ENCODE assay signal across 1 cellular context in the genomic region with DNA sequence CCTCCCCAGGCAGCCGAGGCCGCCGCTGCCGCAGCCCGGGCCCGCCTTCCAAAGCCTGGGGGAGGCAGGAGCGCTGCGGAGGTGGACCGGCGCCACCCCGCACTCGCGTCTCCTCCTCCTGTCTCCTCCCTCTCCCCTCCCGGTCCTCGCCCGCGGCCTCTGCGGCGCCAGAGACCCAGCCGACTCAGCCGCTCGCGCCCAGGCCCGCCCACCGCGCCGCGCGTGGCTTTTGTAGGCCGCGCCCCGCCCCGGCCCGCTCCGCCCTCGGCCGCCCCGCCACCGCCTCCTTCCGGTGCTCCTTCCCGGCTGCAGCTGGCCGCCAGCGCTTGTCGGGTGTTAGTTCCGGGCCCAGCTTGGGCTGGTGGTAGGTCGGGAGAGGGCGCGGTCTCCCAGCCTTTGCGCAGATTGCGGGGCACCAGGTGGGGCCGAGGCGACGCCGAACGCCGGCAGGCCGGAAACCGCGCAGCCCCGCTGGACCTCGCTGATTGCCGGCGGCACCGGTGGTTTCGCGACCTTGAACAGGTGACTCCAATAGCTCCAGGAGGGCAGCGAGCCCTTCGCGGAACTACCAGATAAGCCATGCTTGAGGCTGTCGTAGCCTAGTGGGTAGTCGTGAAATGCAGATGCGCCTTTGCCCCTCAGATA.
TF ChIP-seq lines count a peak whose summit lies in the region.

CAPRIN2 (minus strand) TSS at position 202 of the 645 bp plus-strand sequence. CDS start 1,431 bp downstream, outside the sequence.

TF ChIP-seq in HepG2, 621 proteins besides CTCF, POLR2A, EP300 and RAD21 (continued from another document and continues in another):
- TF ChIP-seq ZNF362 (CRISPR knock-in tag; IDR thresholded peaks at IDR 0.05; ENCODE audit: borderline replicate concordance): peak; percentile 34; the same call in 1 of the 2 replicates
- TF ChIP-seq SRY (CRISPR knock-in tag; IDR thresholded peaks at IDR 0.05): peak; percentile 95
- TF ChIP-seq ELF4 (CRISPR knock-in tag; IDR thresholded peaks at IDR 0.05; ENCODE audit: borderline replicate concordance): no peak
- TF ChIP-seq SRSF4 (IDR thresholded peaks at IDR 0.05; ENCODE audit: low read depth, low read length, poor library complexity, severe bottlenecking): no peak
- TF ChIP-seq HMG20B (CRISPR knock-in tag; conservative IDR thresholded peaks at IDR 0.05): 0 out of 2 replicates have a peak, but pooled peaks have one; percentile 19
- no peak for TF ChIP-seq ZNF720 (CRISPR knock-in tag; IDR thresholded peaks at IDR 0.05)
- no peak for TF ChIP-seq RFX5 (IDR thresholded peaks at IDR 0.05; ENCODE audit: low read depth, low read length)
- peak; percentile 78 for TF ChIP-seq BCL6 (CRISPR knock-in tag; IDR thresholded peaks at IDR 0.05)
- TF ChIP-seq, protein P1, sequence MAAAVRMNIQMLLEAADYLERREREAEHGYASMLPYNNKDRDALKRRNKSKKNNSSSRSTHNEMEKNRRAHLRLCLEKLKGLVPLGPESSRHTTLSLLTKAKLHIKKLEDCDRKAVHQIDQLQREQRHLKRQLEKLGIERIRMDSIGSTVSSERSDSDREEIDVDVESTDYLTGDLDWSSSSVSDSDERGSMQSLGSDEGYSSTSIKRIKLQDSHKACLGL (CRISPR knock-in tag; IDR thresholded peaks at IDR 0.05): 0 out of 2 replicates have a peak, but pooled peaks have one; percentile 49
- TF ChIP-seq ZNF333 (CRISPR knock-in tag; IDR thresholded peaks at IDR 0.05; ENCODE audit: borderline replicate concordance): no peak
- 0 out of 2 replicates have a peak, but pooled peaks have one; percentile 57 for TF ChIP-seq SNAPC2 (CRISPR knock-in tag; IDR thresholded peaks at IDR 0.05)
- TF ChIP-seq ZNF232 (CRISPR knock-in tag; IDR thresholded peaks at IDR 0.05; ENCODE audit: borderline replicate concordance): no peak
- no peak for TF ChIP-seq ZNF510 (CRISPR knock-in tag; IDR thresholded peaks at IDR 0.05; ENCODE audit: low read depth)
- no peak for TF ChIP-seq NFRKB (IDR thresholded peaks at IDR 0.05)
- TF ChIP-seq ZBTB14 (CRISPR knock-in tag; IDR thresholded peaks at IDR 0.05): no peak
- peak; percentile 93 for TF ChIP-seq GABPB1 (CRISPR knock-in tag; IDR thresholded peaks at IDR 0.05)
- TF ChIP-seq NCOA1 (CRISPR knock-in tag; IDR thresholded peaks at IDR 0.05): no peak
- TF ChIP-seq ZFP41 (CRISPR knock-in tag; IDR thresholded peaks at IDR 0.05; ENCODE audit: borderline replicate concordance): peak; percentile 38; the same call in 1 of the 2 replicates
- no peak for TF ChIP-seq CENPX (CRISPR knock-in tag; IDR thresholded peaks at IDR 0.05)
- peak; percentile 84 for TF ChIP-seq SP4 (CRISPR knock-in tag; IDR thresholded peaks at IDR 0.05)
- TF ChIP-seq, protein P2, sequence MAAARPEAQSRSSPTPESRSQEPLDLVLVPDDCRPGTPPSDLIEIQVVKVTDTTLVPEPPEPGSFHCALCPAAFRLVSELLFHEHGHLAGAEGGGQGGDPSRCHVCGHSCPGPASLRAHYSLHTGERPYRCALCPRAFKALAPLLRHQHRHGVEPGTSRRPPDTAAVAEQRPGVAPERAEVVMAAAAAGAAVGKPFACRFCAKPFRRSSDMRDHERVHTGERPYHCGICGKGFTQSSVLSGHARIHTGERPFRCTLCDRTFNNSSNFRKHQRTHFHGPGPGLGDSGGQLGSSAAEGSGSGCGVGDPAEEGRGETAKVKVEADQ (CRISPR knock-in tag; IDR thresholded peaks at IDR 0.05; ENCODE audit: borderline replicate concordance): no peak; the same call in 1 of the 2 replicates
- TF ChIP-seq DMAP1 (CRISPR knock-in tag; IDR thresholded peaks at IDR 0.05): peak; percentile 71; the same call in 1 of the 2 replicates
- no peak for TF ChIP-seq KDM1A (CRISPR knock-in tag; IDR thresholded peaks at IDR 0.05)
- TF ChIP-seq EEA1 (CRISPR knock-in tag; IDR thresholded peaks at IDR 0.05; ENCODE audit: borderline replicate concordance): no peak
- no peak for TF ChIP-seq SMAD9 (CRISPR knock-in tag; IDR thresholded peaks at IDR 0.05)
- TF ChIP-seq RXRA (CRISPR knock-in tag; IDR thresholded peaks at IDR 0.05): peak; percentile 69
- peak; percentile 69; the same call in 1 of the 2 replicates for TF ChIP-seq ZNF619 (CRISPR knock-in tag; IDR thresholded peaks at IDR 0.05)
- TF ChIP-seq ZNF552 (CRISPR knock-in tag; IDR thresholded peaks at IDR 0.05; ENCODE audit: borderline replicate concordance): peak; percentile 47; the same call in 1 of the 2 replicates
- no peak for TF ChIP-seq NFE2 (CRISPR knock-in tag; IDR thresholded peaks at IDR 0.05)
- TF ChIP-seq ADNP (CRISPR knock-in tag; IDR thresholded peaks at IDR 0.05): no peak
- no peak for TF ChIP-seq CHD4 (IDR thresholded peaks at IDR 0.05; ENCODE audit: borderline replicate concordance, low read length)
- TF ChIP-seq, protein P3, sequence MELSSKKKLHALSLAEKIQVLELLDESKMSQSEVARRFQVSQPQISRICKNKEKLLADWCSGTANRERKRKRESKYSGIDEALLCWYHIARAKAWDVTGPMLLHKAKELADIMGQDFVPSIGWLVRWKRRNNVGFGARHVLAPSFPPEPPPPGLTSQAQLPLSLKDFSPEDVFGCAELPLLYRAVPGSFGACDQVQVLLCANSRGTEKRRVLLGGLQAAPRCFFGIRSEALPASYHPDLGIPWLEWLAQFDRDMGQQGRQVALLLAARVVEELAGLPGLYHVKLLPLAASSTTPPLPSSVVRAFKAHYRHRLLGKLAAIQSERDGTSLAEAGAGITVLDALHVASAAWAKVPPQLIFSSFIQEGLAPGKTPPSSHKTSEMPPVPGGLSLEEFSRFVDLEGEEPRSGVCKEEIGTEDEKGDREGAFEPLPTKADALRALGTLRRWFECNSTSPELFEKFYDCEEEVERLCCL (CRISPR knock-in tag; IDR thresholded peaks at IDR 0.05; ENCODE audit: borderline replicate concordance): 0 out of 2 replicates have a peak, but pooled peaks have one; percentile 60
- peak; percentile 70; the same call in 1 of the 2 replicates for TF ChIP-seq NRL (CRISPR knock-in tag; IDR thresholded peaks at IDR 0.05; ENCODE audit: borderline replicate concordance)
- TF ChIP-seq ZNF234 (CRISPR knock-in tag; conservative IDR thresholded peaks at IDR 0.05): 0 out of 2 replicates have a peak, but pooled peaks have one; percentile 76
- no peak for TF ChIP-seq HOXD1 (CRISPR knock-in tag; IDR thresholded peaks at IDR 0.05)
- TF ChIP-seq ARID3A (IDR thresholded peaks at IDR 0.05; ENCODE audit: low read depth, low read length): no peak
- TF ChIP-seq ZC3H4 (CRISPR knock-in tag; IDR thresholded peaks at IDR 0.05; ENCODE audit: borderline replicate concordance): no peak
- TF ChIP-seq SIX1 (CRISPR knock-in tag; IDR thresholded peaks at IDR 0.05; ENCODE audit: borderline replicate concordance): no peak
- TF ChIP-seq, protein P4, sequence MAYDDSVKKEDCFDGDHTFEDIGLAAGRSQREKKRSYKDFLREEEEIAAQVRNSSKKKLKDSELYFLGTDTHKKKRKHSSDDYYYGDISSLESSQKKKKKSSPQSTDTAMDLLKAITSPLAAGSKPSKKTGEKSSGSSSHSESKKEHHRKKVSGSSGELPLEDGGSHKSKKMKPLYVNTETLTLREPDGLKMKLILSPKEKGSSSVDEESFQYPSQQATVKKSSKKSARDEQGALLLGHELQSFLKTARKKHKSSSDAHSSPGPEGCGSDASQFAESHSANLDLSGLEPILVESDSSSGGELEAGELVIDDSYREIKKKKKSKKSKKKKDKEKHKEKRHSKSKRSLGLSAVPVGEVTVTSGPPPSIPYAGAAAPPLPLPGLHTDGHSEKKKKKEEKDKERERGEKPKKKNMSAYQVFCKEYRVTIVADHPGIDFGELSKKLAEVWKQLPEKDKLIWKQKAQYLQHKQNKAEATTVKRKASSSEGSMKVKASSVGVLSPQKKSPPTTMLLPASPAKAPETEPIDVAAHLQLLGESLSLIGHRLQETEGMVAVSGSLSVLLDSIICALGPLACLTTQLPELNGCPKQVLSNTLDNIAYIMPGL (CRISPR knock-in tag; IDR thresholded peaks at IDR 0.05; ENCODE audit: borderline replicate concordance in 1 of 2, low read depth in 1 of 2): peak; percentile 84 to 91
- TF ChIP-seq ZBTB1 (CRISPR knock-in tag; IDR thresholded peaks at IDR 0.05; ENCODE audit: borderline replicate concordance): peak; percentile 19; the same call in 1 of the 2 replicates
- TF ChIP-seq, protein P5, sequence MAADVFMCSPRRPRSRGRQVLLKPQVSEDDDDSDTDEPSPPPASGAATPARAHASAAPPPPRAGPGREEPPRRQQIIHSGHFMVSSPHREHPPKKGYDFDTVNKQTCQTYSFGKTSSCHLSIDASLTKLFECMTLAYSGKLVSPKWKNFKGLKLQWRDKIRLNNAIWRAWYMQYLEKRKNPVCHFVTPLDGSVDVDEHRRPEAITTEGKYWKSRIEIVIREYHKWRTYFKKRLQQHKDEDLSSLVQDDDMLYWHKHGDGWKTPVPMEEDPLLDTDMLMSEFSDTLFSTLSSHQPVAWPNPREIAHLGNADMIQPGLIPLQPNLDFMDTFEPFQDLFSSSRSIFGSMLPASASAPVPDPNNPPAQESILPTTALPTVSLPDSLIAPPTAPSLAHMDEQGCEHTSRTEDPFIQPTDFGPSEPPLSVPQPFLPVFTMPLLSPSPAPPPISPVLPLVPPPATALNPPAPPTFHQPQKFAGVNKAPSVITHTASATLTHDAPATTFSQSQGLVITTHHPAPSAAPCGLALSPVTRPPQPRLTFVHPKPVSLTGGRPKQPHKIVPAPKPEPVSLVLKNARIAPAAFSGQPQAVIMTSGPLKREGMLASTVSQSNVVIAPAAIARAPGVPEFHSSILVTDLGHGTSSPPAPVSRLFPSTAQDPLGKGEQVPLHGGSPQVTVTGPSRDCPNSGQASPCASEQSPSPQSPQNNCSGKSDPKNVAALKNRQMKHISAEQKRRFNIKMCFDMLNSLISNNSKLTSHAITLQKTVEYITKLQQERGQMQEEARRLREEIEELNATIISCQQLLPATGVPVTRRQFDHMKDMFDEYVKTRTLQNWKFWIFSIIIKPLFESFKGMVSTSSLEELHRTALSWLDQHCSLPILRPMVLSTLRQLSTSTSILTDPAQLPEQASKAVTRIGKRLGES (CRISPR knock-in tag; IDR thresholded peaks at IDR 0.05; ENCODE audit: borderline replicate concordance): no peak
- TF ChIP-seq HNF4G (IDR thresholded peaks at IDR 0.05; ENCODE audit: borderline replicate concordance, low read depth, low read length): no peak
- TF ChIP-seq HNF4G (CRISPR knock-in tag; IDR thresholded peaks at IDR 0.05; ENCODE audit: borderline replicate concordance, low read depth): peak; percentile 68; the same call in 1 of the 2 replicates
- TF ChIP-seq TRIM22 (IDR thresholded peaks at IDR 0.05): no peak
- peak; percentile 79; the same call in 1 of the 2 replicates for TF ChIP-seq KLF12 (CRISPR knock-in tag; IDR thresholded peaks at IDR 0.05; ENCODE audit: borderline replicate concordance)
- TF ChIP-seq SRSF9 (IDR thresholded peaks at IDR 0.05; ENCODE audit: borderline replicate concordance, insufficient read depth, low read depth, low read length, poor library complexity, severe bottlenecking): no peak
- peak; percentile 52 for TF ChIP-seq TEAD3 (CRISPR knock-in tag; optimal IDR thresholded peaks at IDR 0.05; ENCODE audit: borderline replicate concordance)
- TF ChIP-seq, protein P6, sequence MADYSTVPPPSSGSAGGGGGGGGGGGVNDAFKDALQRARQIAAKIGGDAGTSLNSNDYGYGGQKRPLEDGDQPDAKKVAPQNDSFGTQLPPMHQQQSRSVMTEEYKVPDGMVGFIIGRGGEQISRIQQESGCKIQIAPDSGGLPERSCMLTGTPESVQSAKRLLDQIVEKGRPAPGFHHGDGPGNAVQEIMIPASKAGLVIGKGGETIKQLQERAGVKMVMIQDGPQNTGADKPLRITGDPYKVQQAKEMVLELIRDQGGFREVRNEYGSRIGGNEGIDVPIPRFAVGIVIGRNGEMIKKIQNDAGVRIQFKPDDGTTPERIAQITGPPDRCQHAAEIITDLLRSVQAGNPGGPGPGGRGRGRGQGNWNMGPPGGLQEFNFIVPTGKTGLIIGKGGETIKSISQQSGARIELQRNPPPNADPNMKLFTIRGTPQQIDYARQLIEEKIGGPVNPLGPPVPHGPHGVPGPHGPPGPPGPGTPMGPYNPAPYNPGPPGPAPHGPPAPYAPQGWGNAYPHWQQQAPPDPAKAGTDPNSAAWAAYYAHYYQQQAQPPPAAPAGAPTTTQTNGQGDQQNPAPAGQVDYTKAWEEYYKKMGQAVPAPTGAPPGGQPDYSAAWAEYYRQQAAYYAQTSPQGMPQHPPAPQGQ (CRISPR knock-in tag; IDR thresholded peaks at IDR 0.05; ENCODE audit: borderline replicate concordance): no peak
- TF ChIP-seq ZNF350 (CRISPR knock-in tag; IDR thresholded peaks at IDR 0.05; ENCODE audit: borderline replicate concordance, low read depth): peak; percentile 76
